ENCODE assay signal across 1 cellular context in genomic region chr4:118993329-118993728, GRCh38.
TF ChIP-seq lines count a peak whose summit lies in the region.

No MANE protein-coding gene starts in this region.

TF ChIP-seq in IMR-90, 13 proteins besides CTCF, POLR2A, EP300 and RAD21 (continued from another document):
- TF ChIP-seq ELK1 (IDR thresholded peaks at IDR 0.05; ENCODE audit: borderline replicate concordance, low read depth, low read length) (no peak), CHD1 (IDR thresholded peaks at IDR 0.05; ENCODE audit: low read depth, low read length) (no peak), RCOR1 (IDR thresholded peaks at IDR 0.05; ENCODE audit: insufficient replicate concordance, low read length) (no peak)
TF ChIP-seq in IMR-90: peak in this region for 0.
